ENCODE assay signal across 20 cellular contexts in genomic region chr9:129122133-129122532, GRCh38.
"Had no signal": no experiment of that assay in that cellular context is flagged by ENCODE, and none has a peak within 500 bp of the region (broad histone marks: within the 10 kb centered on the region; RNA-seq: fewer than 3 reads in every experiment).

No MANE protein-coding gene starts in this region.

- H3K4me3 ChIP-seq: gastroesophageal sphincter, heart right ventricle, left ventricle myocardium inferior, right atrium auricular region, stomach had no signal

- H3K4me1 ChIP-seq: gastroesophageal sphincter had no signal

- DNase-seq: activated CD4-positive, alpha-beta T cell treated with anti-CD3 and anti-CD28 coated beads for 48 hours; activated CD4-positive, CD25-positive, alpha-beta regulatory T cell; activated CD8-positive, alpha-beta T cell treated with anti-CD3 and anti-CD28 coated beads for 36 hours; activated naive CD4-positive, alpha-beta T cell treated with Interleukin-2 at 50 U/mL for 16 hours; activated naive CD8-positive, alpha-beta T cell treated with anti-CD3 and anti-CD28 coated beads, Interleukin-2, amount 10 ng/mL, durations not matched to agents 7 days and 5 days; activated T-cell treated with anti-CD3 and anti-CD28 coated beads, Interleukin-2, amount 50 U/mL, for 1 hour; aorta; cerebellar nuclear complex; effector CD8-positive, alpha-beta T cell; heart right ventricle; left ventricle myocardium inferior; stimulated activated CD4-positive, alpha-beta T cell treated with anti-CD3 and anti-CD28 coated beads, Interleukin-4, amount 100 ng/mL, for 24 hours; stomach had no signal

- H3K27me3 Mint-ChIP-seq: activated CD8-positive, alpha-beta T cell treated with anti-CD3 and anti-CD28 coated beads for 36 hours; activated naive CD8-positive, alpha-beta T cell treated with anti-CD3 and anti-CD28 coated beads, Interleukin-2, amount 10 ng/mL, durations not matched to agents 7 days and 5 days; progenitor cell of endocrine pancreas had no signal

- H3K27me3 ChIP-seq: gastroesophageal sphincter, heart right ventricle, right atrium auricular region, stomach had no signal

- H3K4me1 Mint-ChIP-seq: stimulated activated effector memory CD8-positive, alpha-beta T cell treated with anti-CD3 and anti-CD28 coated beads, Interleukin-12 subunit alpha, Interleukin-12 subunit beta, amount 100 ng/mL, for 72 hours had no signal

- ATAC-seq: activated CD8-positive, alpha-beta T cell treated with anti-CD3 and anti-CD28 coated beads for 36 hours; esophagus mucosa; gastroesophageal sphincter; heart right ventricle; stimulated activated effector memory CD8-positive, alpha-beta T cell treated with anti-CD3 and anti-CD28 coated beads, Interleukin-12 subunit alpha, Interleukin-12 subunit beta, amount 100 ng/mL, for 72 hours had no signal

- H3K4me3 Mint-ChIP-seq: activated CD8-positive, alpha-beta T cell treated with anti-CD3 and anti-CD28 coated beads for 36 hours; activated naive CD8-positive, alpha-beta T cell treated with anti-CD3 and anti-CD28 coated beads, Interleukin-2, amount 10 ng/mL, durations not matched to agents 7 days and 5 days; stimulated activated effector memory CD8-positive, alpha-beta T cell treated with anti-CD3 and anti-CD28 coated beads, Interleukin-12 subunit alpha, Interleukin-12 subunit beta, amount 100 ng/mL, for 72 hours; T-helper 2 cell treated with Interferon-gamma antibody and Interleukin-4, amounts not matched to agents 5 μg/mL and 100 μg/mL, for 36 hours had no signal

- H3K27ac Mint-ChIP-seq: activated CD8-positive, alpha-beta T cell treated with anti-CD3 and anti-CD28 coated beads for 36 hours; activated naive CD8-positive, alpha-beta T cell treated with anti-CD3 and anti-CD28 coated beads, Interleukin-2, amount 10 ng/mL, durations not matched to agents 7 days and 5 days; activated T-helper 2 cell treated with anti-CD3 and anti-CD28 coated beads, Interferon-gamma antibody, Interleukin-2, Interleukin-4, amounts not matched to agents 10 μg/mL and 5 μg/mL and 100 μg/mL, durations not matched to agents 14 hours and 24 hours and 36 hours; progenitor cell of endocrine pancreas; T-helper 2 cell treated with Interferon-gamma antibody and Interleukin-4, amounts not matched to agents 5 μg/mL and 100 μg/mL, for 36 hours had no signal

- H3K27ac ChIP-seq: gastroesophageal sphincter, heart right ventricle, left ventricle myocardium inferior, right atrium auricular region had no signal

- H3K9me3 ChIP-seq: gastroesophageal sphincter, heart right ventricle, left ventricle myocardium inferior, right atrium auricular region, stomach had no signal

- H3K9me3 Mint-ChIP-seq: activated CD8-positive, alpha-beta T cell treated with anti-CD3 and anti-CD28 coated beads for 36 hours; activated naive CD8-positive, alpha-beta T cell treated with anti-CD3 and anti-CD28 coated beads, Interleukin-2, amount 10 ng/mL, durations not matched to agents 7 days and 5 days; activated T-helper 2 cell treated with anti-CD3 and anti-CD28 coated beads, Interferon-gamma antibody, Interleukin-2, Interleukin-4, amounts not matched to agents 10 μg/mL and 5 μg/mL and 100 μg/mL, durations not matched to agents 14 hours and 24 hours and 36 hours; stimulated activated effector memory CD8-positive, alpha-beta T cell treated with anti-CD3 and anti-CD28 coated beads, Interleukin-12 subunit alpha, Interleukin-12 subunit beta, amount 100 ng/mL, for 72 hours; T-helper 2 cell treated with Interferon-gamma antibody and Interleukin-4, amounts not matched to agents 5 μg/mL and 100 μg/mL, for 36 hours had no signal
